In genomic region chr20:37411408-37412306, GRCh38 we compare ENCODE assay signal across 8 cellular contexts.
DNase-seq lines count a peak whose midpoint lies in the region; ATAC-seq, FAIRE-seq and TF ChIP-seq lines count a peak whose summit lies in the region.

No MANE protein-coding gene starts in this region.

- H4K20me1 ChIP-seq in H9 (ENCODE audit: control insufficient read depth, insufficient read depth, insufficient read length) (no peaks in the 10 kb centered on the region), astrocyte (ENCODE audit: insufficient read depth, low read length) (no peaks in the 10 kb centered on the region)

- no CpG with 5 or more reads among the region's 18 CpGs for WGBS in H9 (ENCODE audit: extremely low coverage, insufficient read length, low lambda C conversion rate)

- DNase-seq in CD8-positive, alpha-beta T cell: no peak
- DNase-seq in H9: no peak
- no peak for DNase-seq in astrocyte (ENCODE audit: low read depth)
- DNase-seq in myocyte (ENCODE audit: low read depth): peak; percentile 38
- no peak for DNase-seq in activated T-helper 1 cell treated with anti-CD3 and anti-CD28 coated beads, Interleukin-12 subunit alpha, Interleukin-12 subunit beta, Interleukin-2, Interleukin-4 antibody, amounts not matched to agents 30 ng/mL and 10 ng/mL and 1 ng/mL, durations not matched to agents 14 hours and 24 hours and 36 hours (ENCODE audit: low spot score)
- DNase-seq in DMS 273 (lab: John Stamatoyannopoulos, UW; ENCODE audit: unreplicated experiment): no peak
- DNase-seq in T-helper 17 cell: no peak

- H3T11ph ChIP-seq in H9 (ENCODE audit: low read length): no peak overlapping the region

- no peaks in the 10 kb centered on the region for H3K36me3 ChIP-seq in CD8-positive, alpha-beta T cell (ENCODE audit: insufficient read depth, low read length)
- H3K36me3 ChIP-seq in astrocyte (ENCODE audit: insufficient read depth, low read length): no peaks in the 10 kb centered on the region

- no peak overlapping the region for H3K4me3 Mint-ChIP-seq in CD8-positive, alpha-beta T cell
- H3K4me3 Mint-ChIP-seq in H9 (no peak overlapping the region), astrocyte (ENCODE audit: unreplicated experiment) (no peak overlapping the region), T-helper 17 cell (no peak overlapping the region)
- no peak overlapping the region for H3K4me3 Mint-ChIP-seq in activated T-helper 1 cell treated with anti-CD3 and anti-CD28 coated beads, Interleukin-12 subunit alpha, Interleukin-12 subunit beta, Interleukin-2, Interleukin-4 antibody, amounts not matched to agents 30 ng/mL and 10 ng/mL and 1 ng/mL, durations not matched to agents 14 hours and 24 hours and 36 hours

- no peak for TF ChIP-seq CTCF in CD8-positive, alpha-beta T cell (IDR thresholded peaks at IDR 0.05)
- TF ChIP-seq CTCF in H9 (conservative IDR thresholded peaks at IDR 0.05): no peak
- no peak for TF ChIP-seq CTCF in astrocyte (IDR thresholded peaks at IDR 0.05; ENCODE audit: insufficient read depth, low read depth, low read length)

- no peak overlapping the region for H2BK120ac ChIP-seq in H9 (ENCODE audit: low read depth, low read length, poor library complexity, severe bottlenecking)

- H3K4ac ChIP-seq in H9 (ENCODE audit: low read depth, low read length): no peak overlapping the region

- no peaks in the 10 kb centered on the region for H3K36me3 Mint-ChIP-seq in CD8-positive, alpha-beta T cell
- H3K36me3 Mint-ChIP-seq in H9 (ENCODE audit: insufficient read depth in 1 of 3, low read depth in 3 of 3): no peaks in the 10 kb centered on the region
- H3K36me3 Mint-ChIP-seq in astrocyte (ENCODE audit: low read depth, unreplicated experiment): peaks cover 2% of the 10 kb centered on the region
- H3K36me3 Mint-ChIP-seq in activated T-helper 1 cell treated with anti-CD3 and anti-CD28 coated beads, Interleukin-12 subunit alpha, Interleukin-12 subunit beta, Interleukin-2, Interleukin-4 antibody, amounts not matched to agents 30 ng/mL and 10 ng/mL and 1 ng/mL, durations not matched to agents 14 hours and 24 hours and 36 hours (ENCODE audit: low read depth): no peaks in the 10 kb centered on the region
- peaks cover 10% of the 10 kb centered on the region for H3K36me3 Mint-ChIP-seq in T-helper 17 cell (ENCODE audit: low read depth)

- FAIRE-seq in astrocyte (lab: Jason Lieb, UNC): no peak

- peak overlapping the region; percentile 43 for H3K18ac ChIP-seq in H9 (ENCODE audit: insufficient read length, low read depth, low read length)

- no peaks in the 10 kb centered on the region for H3K23me2 ChIP-seq in H9 (ENCODE audit: insufficient read length, low read depth, low read length, poor library complexity, severe bottlenecking)

- peak overlapping the region; percentile 9 for H4K5ac ChIP-seq in H9 (ENCODE audit: insufficient read length, low read depth, low read length)

- H3K4me2 ChIP-seq in H9 (ENCODE audit: insufficient read depth, insufficient read length, low read length): peak overlapping the region; percentile 21
- H3K4me2 ChIP-seq in astrocyte (ENCODE audit: low read length): peak overlapping the region; percentile 80

- POLR2A ChIA-PET in CD8-positive, alpha-beta T cell (lab: Charles Lee): interaction anchor here (0.7 kb wide), 1 partner anchor 1133 kb away, joined by 3 read pairs; no protein-coding TSS in a partner anchor

- H3K27ac ChIP-seq in CD8-positive, alpha-beta T cell (ENCODE audit: low read depth, low read length): no peak overlapping the region
- no peak overlapping the region for H3K27ac ChIP-seq in H9 (ENCODE audit: insufficient read length, low read depth, low read length)
- no peak overlapping the region for H3K27ac ChIP-seq in astrocyte (ENCODE audit: low read depth, low read length)

- no peak overlapping the region for H3K9ac ChIP-seq in H9 (ENCODE audit: extremely low read depth, insufficient read length, low read length)
- peak overlapping the region; percentile 50 for H3K9ac ChIP-seq in astrocyte (ENCODE audit: low read length)

- ATAC-seq in CD8-positive, alpha-beta T cell: no peak
- ATAC-seq in T-helper 17 cell: no peak
- ATAC-seq in HG02798 (IDR thresholded peaks at IDR 0.05; ENCODE audit: poor library complexity, unreplicated experiment): no peak

- H3K27me3 ChIP-seq in CD8-positive, alpha-beta T cell (ENCODE audit: insufficient read depth, low read length): no peaks in the 10 kb centered on the region
- no peaks in the 10 kb centered on the region; the same call in 1 of the 2 replicates for H3K27me3 ChIP-seq in H9 (ENCODE audit: insufficient read depth, low read length)
- H3K27me3 ChIP-seq in astrocyte (ENCODE audit: insufficient read depth, low read length): peaks cover 35% of the 10 kb centered on the region

- no peak overlapping the region; the same call in 1 of the 2 replicates for H3K14ac ChIP-seq in H9 (ENCODE audit: insufficient read depth, low read length)

- no peaks in the 10 kb centered on the region for H3K9me3 ChIP-seq in CD8-positive, alpha-beta T cell (ENCODE audit: low read length)
- H3K9me3 ChIP-seq in H9 (ENCODE audit: control insufficient read depth, low read depth, low read length) (no peaks in the 10 kb centered on the region), astrocyte (ENCODE audit: insufficient read depth, low read depth, low read length) (no peaks in the 10 kb centered on the region), T-helper 17 cell (ENCODE audit: control insufficient read depth, low read length, poor library complexity, severe bottlenecking) (no peaks in the 10 kb centered on the region)

- H2BK5ac ChIP-seq in H9 (ENCODE audit: insufficient read length, low read length): no peak overlapping the region

- H2BK15ac ChIP-seq in H9 (ENCODE audit: low read depth, low read length): no peak overlapping the region

- CTCF ChIA-PET in CD8-positive, alpha-beta T cell (lab: Charles Lee): no interaction called here

- H3K27ac Mint-ChIP-seq in CD8-positive, alpha-beta T cell: no peak overlapping the region
- H3K27ac Mint-ChIP-seq in H9 (no peak overlapping the region), astrocyte (ENCODE audit: unreplicated experiment) (no peak overlapping the region), T-helper 17 cell (no peak overlapping the region)
- H3K27ac Mint-ChIP-seq in activated T-helper 1 cell treated with anti-CD3 and anti-CD28 coated beads, Interleukin-12 subunit alpha, Interleukin-12 subunit beta, Interleukin-2, Interleukin-4 antibody, amounts not matched to agents 30 ng/mL and 10 ng/mL and 1 ng/mL, durations not matched to agents 14 hours and 24 hours and 36 hours: no peak overlapping the region

- H3K56ac ChIP-seq in H9 (ENCODE audit: insufficient read length, low read depth, low read length): no peak overlapping the region

- peaks cover 21% of the 10 kb centered on the region for H3K4me1 ChIP-seq in CD8-positive, alpha-beta T cell (ENCODE audit: insufficient read depth, low read length)
- H3K4me1 ChIP-seq in H9 (ENCODE audit: insufficient read depth, low read length) (peaks cover 18% of the 10 kb centered on the region; the same call in 1 of the 2 replicates), astrocyte (ENCODE audit: insufficient read depth, low read length) (peaks cover 13% of the 10 kb centered on the region)

- peaks cover 9% of the 10 kb centered on the region for H3K4me1 Mint-ChIP-seq in CD8-positive, alpha-beta T cell (ENCODE audit: low read depth)
- peaks cover 33 to 37% of the 10 kb centered on the region in 2 experiments for H3K4me1 Mint-ChIP-seq in H9
- H3K4me1 Mint-ChIP-seq in astrocyte (ENCODE audit: low read depth, unreplicated experiment): peaks cover 11% of the 10 kb centered on the region
- peaks cover 6% of the 10 kb centered on the region for H3K4me1 Mint-ChIP-seq in activated T-helper 1 cell treated with anti-CD3 and anti-CD28 coated beads, Interleukin-12 subunit alpha, Interleukin-12 subunit beta, Interleukin-2, Interleukin-4 antibody, amounts not matched to agents 30 ng/mL and 10 ng/mL and 1 ng/mL, durations not matched to agents 14 hours and 24 hours and 36 hours (ENCODE audit: low read depth)
- H3K4me1 Mint-ChIP-seq in T-helper 17 cell: peaks cover 18% of the 10 kb centered on the region

- no peak overlapping the region for H2AFZ ChIP-seq in H9 (ENCODE audit: low read length)
- peak overlapping the region; percentile 29 for H2AFZ ChIP-seq in astrocyte (ENCODE audit: low read depth, low read length)

- H4K91ac ChIP-seq in H9 (ENCODE audit: insufficient read length, low read depth, low read length): no peak overlapping the region

- peaks cover 22% of the 10 kb centered on the region for H3K27me3 Mint-ChIP-seq in CD8-positive, alpha-beta T cell (ENCODE audit: low read depth)
- peaks cover 38% of the 10 kb centered on the region for H3K27me3 Mint-ChIP-seq in H9 (ENCODE audit: low read depth)
- peaks cover 31% of the 10 kb centered on the region for H3K27me3 Mint-ChIP-seq in astrocyte (ENCODE audit: low read depth, unreplicated experiment)
- H3K27me3 Mint-ChIP-seq in activated T-helper 1 cell treated with anti-CD3 and anti-CD28 coated beads, Interleukin-12 subunit alpha, Interleukin-12 subunit beta, Interleukin-2, Interleukin-4 antibody, amounts not matched to agents 30 ng/mL and 10 ng/mL and 1 ng/mL, durations not matched to agents 14 hours and 24 hours and 36 hours (ENCODE audit: insufficient read depth): peaks cover 16% of the 10 kb centered on the region
- no peaks in the 10 kb centered on the region for H3K27me3 Mint-ChIP-seq in T-helper 17 cell

- H2AK5ac ChIP-seq in H9 (ENCODE audit: insufficient read length, low read length): no peak overlapping the region

- no peaks in the 10 kb centered on the region for H3K9me3 Mint-ChIP-seq in CD8-positive, alpha-beta T cell
- H3K9me3 Mint-ChIP-seq in H9 (no peaks in the 10 kb centered on the region; a peak in 1 of 5 replicates), astrocyte (ENCODE audit: unreplicated experiment) (no peaks in the 10 kb centered on the region)
- H3K9me3 Mint-ChIP-seq in activated T-helper 1 cell treated with anti-CD3 and anti-CD28 coated beads, Interleukin-12 subunit alpha, Interleukin-12 subunit beta, Interleukin-2, Interleukin-4 antibody, amounts not matched to agents 30 ng/mL and 10 ng/mL and 1 ng/mL, durations not matched to agents 14 hours and 24 hours and 36 hours: no peaks in the 10 kb centered on the region

- H3K79me2 ChIP-seq in H9 (ENCODE audit: insufficient read depth, low read length) (no peaks in the 10 kb centered on the region), astrocyte (ENCODE audit: insufficient read depth, low read length) (no peaks in the 10 kb centered on the region)

- H2BK20ac ChIP-seq in H9 (ENCODE audit: low read depth, low read length, poor library complexity, severe bottlenecking): no peak overlapping the region

- no peak overlapping the region for H4K8ac ChIP-seq in H9 (replicated peaks; ENCODE audit: insufficient read length, low read depth, low read length)

- intact Hi-C loops in CD8-positive, alpha-beta T cell (cut with DNase I, micrococcal nuclease): no loop called here
- intact Hi-C loops in activated T-helper 1 cell treated with anti-CD3 and anti-CD28 coated beads, Interleukin-12 subunit alpha, Interleukin-12 subunit beta, Interleukin-2, Interleukin-4 antibody, amounts not matched to agents 30 ng/mL and 10 ng/mL and 1 ng/mL, durations not matched to agents 14 hours and 24 hours and 36 hours (cut with micrococcal nuclease): no loop called here

- no peak overlapping the region for H3K23ac ChIP-seq in H9 (ENCODE audit: insufficient read length, low read depth, low read length)

- H3K79me1 ChIP-seq in H9 (ENCODE audit: insufficient read depth, low read depth, low read length, poor library complexity, severe bottlenecking): no peaks in the 10 kb centered on the region

- peak overlapping the region; percentile 36 for H3K4me3 ChIP-seq in CD8-positive, alpha-beta T cell (ENCODE audit: low read depth, low read length)
- peak overlapping the region; percentile 48 for H3K4me3 ChIP-seq in astrocyte (ENCODE audit: insufficient read depth, low read depth, low read length)

- H2BK12ac ChIP-seq in H9 (ENCODE audit: insufficient read length, low read depth, low read length): no peak overlapping the region
